In the genomic region with DNA sequence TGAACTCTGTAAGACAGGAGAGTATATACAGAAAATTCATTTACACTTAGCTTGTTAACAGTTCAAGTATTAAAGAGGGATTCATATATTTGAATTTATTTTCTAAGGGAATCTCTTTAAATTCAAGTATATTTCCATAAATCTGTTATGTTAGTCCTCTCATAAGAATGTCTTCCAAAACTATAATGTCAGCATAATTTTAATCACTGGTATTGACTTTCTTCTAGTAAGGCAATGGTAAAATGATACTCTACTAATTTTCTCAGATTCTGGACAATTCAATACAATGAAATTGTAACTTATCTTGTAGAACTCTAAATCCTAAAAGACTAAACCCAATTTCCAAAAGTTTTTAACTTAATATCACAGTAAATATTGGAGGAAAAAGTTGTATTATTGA, we compare ENCODE assay signal across 27 cellular contexts.
"Had no signal": no experiment of that assay in that cellular context is flagged by ENCODE, and none has a peak within 500 bp of the region (broad histone marks: within the 10 kb centered on the region; RNA-seq: fewer than 3 reads in every experiment).

No MANE protein-coding gene starts in this region.

- H3K9me3 Mint-ChIP-seq: endodermal cell, mesothelial cell of epicardium had no signal

- ATAC-seq: effector memory CD8-positive, alpha-beta T cell; esophagus mucosa; gastrocnemius medialis; heart right ventricle; left cardiac atrium; left lung; left ventricle myocardium superior; lower lobe of right lung; mucosa of descending colon had no signal

- H3K4me1 ChIP-seq: colonic mucosa, esophagus squamous epithelium, gastrocnemius medialis, heart right ventricle, left lung, lower lobe of right lung had no signal

- H3K27me3 ChIP-seq: colonic mucosa, esophagus squamous epithelium, gastrocnemius medialis, heart right ventricle, left lung had no signal

- H3K4me3 Mint-ChIP-seq: dendritic cell treated with granulocyte-macrophage colony-stimulating factor and Interleukin-4, amounts not matched to agents 40 ng/mL and 50 ng/mL, for 4 days; effector memory CD8-positive, alpha-beta T cell; endodermal cell; mesothelial cell of epicardium had no signal

- H3K4me3 ChIP-seq: colonic mucosa, esophagus squamous epithelium, gastrocnemius medialis, heart right ventricle, left lung, lower lobe of right lung, mucosa of descending colon had no signal

- H3K36me3 Mint-ChIP-seq: mesothelial cell of epicardium had no signal

- H3K27me3 Mint-ChIP-seq: dendritic cell treated with granulocyte-macrophage colony-stimulating factor and Interleukin-4, amounts not matched to agents 40 ng/mL and 50 ng/mL, for 4 days; effector memory CD8-positive, alpha-beta T cell had no signal

- H3K27ac ChIP-seq: colonic mucosa, epithelial cell of prostate, esophagus squamous epithelium, gastrocnemius medialis, heart right ventricle, left lung, lower lobe of right lung had no signal

- H3K27ac Mint-ChIP-seq: dendritic cell treated with granulocyte-macrophage colony-stimulating factor and Interleukin-4, amounts not matched to agents 40 ng/mL and 50 ng/mL, for 4 days; effector memory CD8-positive, alpha-beta T cell; endodermal cell; mesothelial cell of epicardium had no signal

- H3K4me1 Mint-ChIP-seq: endodermal cell, mesothelial cell of epicardium had no signal

- FAIRE-seq: endometrium, islet of Langerhans, keratinocyte had no signal

- DNase-seq: colonic mucosa; cortex of kidney; effector CD8-positive, alpha-beta T cell; effector memory CD8-positive, alpha-beta T cell; endodermal cell; erythroblast; esophagus squamous epithelium; foreskin fibroblast; foreskin melanocyte; gastrocnemius medialis; glutamatergic neuron; head of caudate nucleus; heart right ventricle; hippocampal formation; left cardiac atrium; left lung; left ventricle myocardium superior; lower lobe of right lung; mesenchymal stem cell; mucosa of descending colon had no signal

- H3K36me3 ChIP-seq: colonic mucosa, esophagus squamous epithelium, gastrocnemius medialis, heart right ventricle, left lung, lower lobe of right lung had no signal

- H3K9me3 ChIP-seq: colonic mucosa, esophagus squamous epithelium, gastrocnemius medialis, lower lobe of right lung had no signal
